ENCODE assay signal across 30 cellular contexts in genomic region chr4:2359591-2360390, GRCh38. TPM values are rescaled to one million over a fixed set of nuclear protein-coding genes. Genes with fewer than 3 reads are reported as not detected.
"Had no signal": no experiment of that assay in that cellular context is flagged by ENCODE, and none has a peak within 500 bp of the region (broad histone marks: within the 10 kb centered on the region; RNA-seq: fewer than 3 reads in every experiment).

No MANE protein-coding gene starts in this region.

- H3K9me3 Mint-ChIP-seq: naive B cell; stimulated activated naive CD8-positive, alpha-beta T cell treated with anti-CD3 and anti-CD28 coated beads, Interleukin-15, amount 100 ng/mL, for 72 hours; WTC11 had no signal

- H3K36me3 Mint-ChIP-seq: naive B cell, WTC11 had no signal

- H3K4me3 ChIP-seq: gastroesophageal sphincter, lung, ovary, psoas muscle, right atrium auricular region, skin epidermis, suprapubic skin, tibial nerve, uterus had no signal

- H3K27me3 ChIP-seq: brain microvascular endothelial cell, gastroesophageal sphincter, ovary, right atrium auricular region, suprapubic skin, tibial nerve, uterus had no signal

- H3K36me3 ChIP-seq: brain microvascular endothelial cell, gastroesophageal sphincter, ovary, right atrium auricular region, suprapubic skin, tibial nerve, uterus had no signal

- H3K27ac ChIP-seq: brain microvascular endothelial cell, epithelial cell of prostate, gastroesophageal sphincter, ovary, psoas muscle, right atrium auricular region, skin epidermis, suprapubic skin, tibial nerve, uterus had no signal

- ATAC-seq: activated CD4-positive, alpha-beta T cell treated with anti-CD3 and anti-CD28 coated beads for 36 hours; gastroesophageal sphincter; psoas muscle; stimulated activated naive CD8-positive, alpha-beta T cell treated with anti-CD3 and anti-CD28 coated beads, Interleukin-15, amount 100 ng/mL, for 72 hours; WTC11 had no signal

- H3K27ac Mint-ChIP-seq: activated CD4-positive, alpha-beta T cell treated with anti-CD3 and anti-CD28 coated beads for 36 hours; stimulated activated naive CD8-positive, alpha-beta T cell treated with anti-CD3 and anti-CD28 coated beads, Interleukin-15, amount 100 ng/mL, for 72 hours; WTC11 had no signal

- DNase-seq: activated CD4-positive, alpha-beta T cell treated with anti-CD3 and anti-CD28 coated beads for 36 hours; activated CD4-positive, alpha-beta T cell treated with anti-CD3 and anti-CD28 coated beads, Interleukin-2, amount 50 U/mL, for 4 hours; activated CD8-positive, alpha-beta memory T cell treated with anti-CD3 and anti-CD28 coated beads for 24 hours; activated CD8-positive, alpha-beta memory T cell treated with anti-CD3 and anti-CD28 coated beads, Interleukin-2, amount 50 U/mL, for 4 hours; activated gamma-delta T cell; activated naive CD4-positive, alpha-beta T cell treated with anti-CD3 and anti-CD28 coated beads, Interleukin-2, amount 50 U/mL, for 16 hours; activated T-cell treated with anti-CD3 and anti-CD28 coated beads, Interleukin-2, amount 50 U/mL, for 48 hours; brain microvascular endothelial cell; central memory CD4-positive, alpha-beta T cell; left colon; naive B cell; ovary; psoas muscle; stimulated activated CD4-positive, alpha-beta T cell treated with anti-CD3 and anti-CD28 coated beads, Interleukin-1b, Interleukin-23, amount 100 ng/mL, for 48 hours; stimulated activated naive CD8-positive, alpha-beta T cell treated with anti-CD3 and anti-CD28 coated beads, Interleukin-15, amount 100 ng/mL, for 72 hours; T1000; uterus had no signal

- H3K4me3 Mint-ChIP-seq: activated CD4-positive, alpha-beta T cell treated with anti-CD3 and anti-CD28 coated beads for 36 hours; naive B cell; stimulated activated naive CD8-positive, alpha-beta T cell treated with anti-CD3 and anti-CD28 coated beads, Interleukin-15, amount 100 ng/mL, for 72 hours; WTC11 had no signal

- H3K27me3 Mint-ChIP-seq: activated CD4-positive, alpha-beta T cell treated with anti-CD3 and anti-CD28 coated beads for 36 hours; stimulated activated naive CD8-positive, alpha-beta T cell treated with anti-CD3 and anti-CD28 coated beads, Interleukin-15, amount 100 ng/mL, for 72 hours had no signal

- H3K9me3 ChIP-seq: gastroesophageal sphincter, ovary, psoas muscle, right atrium auricular region, suprapubic skin, tibial nerve, uterus had no signal

- FAIRE-seq: colon, keratinocyte had no signal

RNA-seq across cellular contexts. Expression of gene CFAP99, which starts 59.0 kb away (rescaled TPM):
- total RNA-seq: gastroesophageal sphincter; mesenteric fat pad; psoas muscle; right atrium auricular region; suprapubic skin; T-helper 1 cell treated with Interleukin-12 subunit alpha and Interleukin-12 subunit beta and Interleukin-4 antibody, amounts not matched to agents 30 ng/mL and 1 ng/mL, for 36 hours; tibial nerve; WTC11 had no signal
- polyA plus RNA-seq: aorta, keratinocyte had no signal
